ENCODE assay signal across 1 cellular context in genomic region chr6:149440735-149441662, GRCh38.
TF ChIP-seq lines count a peak whose summit lies in the region.

No MANE protein-coding gene starts in this region.

TF ChIP-seq in SK-N-SH, 30 proteins besides CTCF, POLR2A, EP300 and RAD21 (continued from another document):
- TF ChIP-seq RFX5 (IDR thresholded peaks at IDR 0.05; ENCODE audit: low read length) (no peak), TCF12 (IDR thresholded peaks at IDR 0.05) (peak; percentile 54; the same call in 1 of the 2 replicates)
